25 cellular contexts compared by ENCODE assay signal in genomic region chr15:61220125-61220524, GRCh38.
"Had no signal": no experiment of that assay in that cellular context is flagged by ENCODE, and none has a peak within 500 bp of the region (broad histone marks: within the 10 kb centered on the region; RNA-seq: fewer than 3 reads in every experiment).

No MANE protein-coding gene starts in this region.

- H3K36me3 Mint-ChIP-seq: IgD-negative memory B cell had no signal

- ATAC-seq: K562 had no signal

- DNase-seq: Kasumi-1, MV-4-11, NCI-H1048, NCI-H1105, NCI-H1417 treated with DMSO at 0.1 percent for 48 hours, NCI-H146, NCI-H1694 treated with DMSO at 0.1 percent for 48 hours, NCI-H1930, NCI-H2081, NCI-H2107, NCI-H2227 treated with DMSO at 0.1 percent for 48 hours, NCI-H524, NCI-H526 treated with DMSO at 0.1 percent for 48 hours, NCI-H748 treated with DMSO at 0.1 percent for 48 hours, Right ventricle myocardium superior, RPMI8226, SIG-M5 had no signal

- FAIRE-seq: HTR-8/SVneo, K562, RCC 7860 had no signal

- H3K4me2 ChIP-seq: KMS-11 had no signal

- H3K4me1 Mint-ChIP-seq: IgD-negative memory B cell had no signal

- H3K9ac ChIP-seq: KMS-11 had no signal

- H3K9me3 ChIP-seq: SJSA1 had no signal

- H3K4me3 ChIP-seq: K562, SJSA1, SK-N-MC had no signal

- H3K27ac Mint-ChIP-seq: IgD-negative memory B cell had no signal

- H3K9me3 Mint-ChIP-seq: IgD-negative memory B cell had no signal

- H3K27ac ChIP-seq: HL-60, KMS-11, SJSA1, SK-N-MC had no signal

- H3K27me3 ChIP-seq: SJSA1 had no signal

- H3K4me1 ChIP-seq: SJSA1 had no signal

- H3K4me3 Mint-ChIP-seq: IgD-negative memory B cell had no signal

- H3K36me3 ChIP-seq: SJSA1 had no signal
